Comparison of ENCODE assay signal across 15 cellular contexts in genomic region chr9:17783227-17783626, GRCh38.
DNase-seq lines count a peak whose midpoint lies in the region; ATAC-seq and TF ChIP-seq lines count a peak whose summit lies in the region.
"Had no signal": no experiment of that assay in that cellular context is flagged by ENCODE, and none has a peak within 500 bp of the region (broad histone marks: within the 10 kb centered on the region; RNA-seq: fewer than 3 reads in every experiment).

No MANE protein-coding gene starts in this region.

- H3K4me1 ChIP-seq in lung (ENCODE audit: control insufficient read depth in 2 of 2, insufficient read depth in 2 of 2, low read length in 2 of 2) (no peaks in the 10 kb centered on the region), Peyer's patch (no peaks in the 10 kb centered on the region)
- H3K4me1 ChIP-seq: Caco-2 had no signal

- H3K9me3 ChIP-seq in lung (ENCODE audit: control insufficient read depth in 2 of 2, insufficient read depth in 1 of 2, low read length in 1 of 2) (peaks cover 0 to 2% of the 10 kb centered on the region in 2 donors), Peyer's patch (no peaks in the 10 kb centered on the region)
- H3K9me3 ChIP-seq: Caco-2 had no signal

- H3K27me3 ChIP-seq in lung (ENCODE audit: control insufficient read depth, insufficient read depth) (no peaks in the 10 kb centered on the region), Peyer's patch (no peaks in the 10 kb centered on the region)

- H3K4me3 ChIP-seq in epithelial cell of esophagus (ENCODE audit: low read length) = no peak overlapping the region
- no peak overlapping the region for H3K4me3 ChIP-seq in lung
- no peak overlapping the region for H3K4me3 ChIP-seq in Peyer's patch
- H3K4me3 ChIP-seq: GM23338 had no signal

- TF ChIP-seq POLR2A in Peyer's patch (IDR thresholded peaks at IDR 0.05) = no peak

- DNase-seq in H4 (ENCODE audit: low spot score) (peak; percentile 15), epithelial cell of esophagus (ENCODE audit: low read depth) (peak; percentile 1), lung (ENCODE audit: low spot score) (no peak), stromal cell of bone marrow (ENCODE audit: low read depth) (peak; percentile 13), Peyer's patch (no peak), dedifferentiated amniotic fluid mesenchymal stem cell (ENCODE audit: extremely low spot score) (no peak), CD1c-positive myeloid dendritic cell (ENCODE audit: extremely low spot score) (no peak), HCEC 1CT (no peak)
- DNase-seq: Caco-2; CD8-positive, alpha-beta memory T cell; DND-41; GF-D8; H9 had no signal

- ATAC-seq in lung (ENCODE audit: insufficient read depth, low FRiP score) = peak; percentile 14
- ATAC-seq: GM23338 had no signal

- no peaks in the 10 kb centered on the region for H3K36me3 ChIP-seq in lung (ENCODE audit: control insufficient read depth in 2 of 2, insufficient read depth in 2 of 2, low read length in 2 of 2)
- H3K36me3 ChIP-seq in Peyer's patch = no peaks in the 10 kb centered on the region

- no peak for TF ChIP-seq CTCF in epithelial cell of esophagus (IDR thresholded peaks at IDR 0.05; ENCODE audit: insufficient read depth, low read depth, low read length, missing control alignments)
- TF ChIP-seq CTCF in lung (IDR thresholded peaks at IDR 0.05; ENCODE audit: control extremely low read depth, extremely low read depth) = no peak
- TF ChIP-seq CTCF in Peyer's patch (IDR thresholded peaks at IDR 0.05) = no peak

- H3K27ac ChIP-seq in lung (ENCODE audit: low read depth in 1 of 2, low read length in 1 of 2) = no peak overlapping the region
- no peak overlapping the region for H3K27ac ChIP-seq in Peyer's patch
- H3K27ac ChIP-seq: C4-2B had no signal

- WGBS in lung, 2 donors = 38 to 63% methylated on average over 1 of the region's 1 CpG

Comparison
In these comparisons a context has a peak if more than half of its experiments do, and no peak if none do; other contexts are left out.
1. DNase-seq: peak in H4 (single experiment), epithelial cell of esophagus (single experiment) and stromal cell of bone marrow (single experiment); none in lung (single experiment), Peyer's patch (0 of 3), dedifferentiated amniotic fluid mesenchymal stem cell (single experiment), CD1c-positive myeloid dendritic cell (single experiment) and HCEC 1CT (single experiment).